In genomic region chr2:24359701-24360049, GRCh38 we compare ENCODE assay signal across 1 cellular context.
TF ChIP-seq lines count a peak whose summit lies in the region.

No MANE protein-coding gene starts in this region.

TF ChIP-seq in HepG2, 621 proteins besides CTCF, POLR2A, EP300 and RAD21 (continued from another document and continues in another):
- TF ChIP-seq ZHX2 (IDR thresholded peaks at IDR 0.05; ENCODE audit: low read depth) (no peak), ZHX2 (CRISPR knock-in tag; IDR thresholded peaks at IDR 0.05; ENCODE audit: borderline replicate concordance) (peak; percentile 8; the same call in 1 of the 2 replicates), ZNF513 (CRISPR knock-in tag; conservative IDR thresholded peaks at IDR 0.05) (no peak), ZNF740 (CRISPR knock-in tag; IDR thresholded peaks at IDR 0.05) (no peak), ATF3 (CRISPR knock-in tag; IDR thresholded peaks at IDR 0.05) (no peak), RXRA (CRISPR knock-in tag; IDR thresholded peaks at IDR 0.05) (no peak), PTBP1 (IDR thresholded peaks at IDR 0.05; ENCODE audit: low read depth, low read length, poor library complexity, severe bottlenecking) (peak; percentile 65), TSC22D2 (CRISPR knock-in tag; IDR thresholded peaks at IDR 0.05; ENCODE audit: borderline replicate concordance) (no peak), IKZF1 (IDR thresholded peaks at IDR 0.05) (no peak), ZNF224 (CRISPR knock-in tag; IDR thresholded peaks at IDR 0.05) (0 out of 2 replicates have a peak, but pooled peaks have one; percentile 37), ATF2 (CRISPR knock-in tag; IDR thresholded peaks at IDR 0.05) (no peak), ZNF883 (CRISPR knock-in tag; IDR thresholded peaks at IDR 0.05; ENCODE audit: not compliant biosample characterization) (peak; percentile 5), GATAD2A (CRISPR knock-in tag; IDR thresholded peaks at IDR 0.05) (no peak), EED (CRISPR knock-in tag; IDR thresholded peaks at IDR 0.05) (no peak), ZNF274 (CRISPR knock-in tag; IDR thresholded peaks at IDR 0.05) (no peak), NR2F6 (IDR thresholded peaks at IDR 0.05) (no peak), NR2F6 (CRISPR knock-in tag; IDR thresholded peaks at IDR 0.05) (no peak), AHDC1 (CRISPR knock-in tag; IDR thresholded peaks at IDR 0.05; ENCODE audit: borderline replicate concordance) (0 out of 2 replicates have a peak, but pooled peaks have one; percentile 27), ZNF777 (CRISPR knock-in tag; IDR thresholded peaks at IDR 0.05) (no peak), BHLHE40 (IDR thresholded peaks at IDR 0.05; ENCODE audit: low read length) (peak; percentile 66; the same call in 1 of the 2 replicates), ZBTB42 (CRISPR knock-in tag; IDR thresholded peaks at IDR 0.05) (peak; percentile 15; the same call in 1 of the 2 replicates), MYPOP (CRISPR knock-in tag; IDR thresholded peaks at IDR 0.05) (no peak), PITX1 (CRISPR knock-in tag; IDR thresholded peaks at IDR 0.05) (no peak), ZNF205 (CRISPR knock-in tag; IDR thresholded peaks at IDR 0.05) (peak; percentile 1; the same call in 1 of the 2 replicates), TOPORS (CRISPR knock-in tag; IDR thresholded peaks at IDR 0.05) (no peak), MIER2 (CRISPR knock-in tag; IDR thresholded peaks at IDR 0.05) (no peak), DRAP1 (CRISPR knock-in tag; IDR thresholded peaks at IDR 0.05) (no peak), TP53 (CRISPR knock-in tag; conservative IDR thresholded peaks at IDR 0.05) (no peak), ZNF543 (CRISPR knock-in tag; IDR thresholded peaks at IDR 0.05) (no peak), REST (IDR thresholded peaks at IDR 0.05; ENCODE audit: borderline replicate concordance in 1 of 2, low read depth in 1 of 2, low read length in 2 of 2) (no peak), ZNF496 (CRISPR knock-in tag; IDR thresholded peaks at IDR 0.05; ENCODE audit: insufficient replicate concordance) (no peak), ZNF607 (CRISPR knock-in tag; IDR thresholded peaks at IDR 0.05; ENCODE audit: borderline replicate concordance) (no peak), ZNF501 (CRISPR knock-in tag; IDR thresholded peaks at IDR 0.05) (0 out of 2 replicates have a peak, but pooled peaks have one; percentile 3), MAFG (CRISPR knock-in tag; IDR thresholded peaks at IDR 0.05) (no peak), HNRNPH1 (optimal IDR thresholded peaks at IDR 0.05; ENCODE audit: low read depth, low read length) (no peak), KDM6A (CRISPR knock-in tag; IDR thresholded peaks at IDR 0.05; ENCODE audit: low read depth) (no peak), ZNF530 (CRISPR knock-in tag; IDR thresholded peaks at IDR 0.05; ENCODE audit: low read depth) (no peak), PBX2 (CRISPR knock-in tag; IDR thresholded peaks at IDR 0.05) (no peak), SNAPC2 (CRISPR knock-in tag; IDR thresholded peaks at IDR 0.05) (0 out of 2 replicates have a peak, but pooled peaks have one; percentile 1), ZSCAN9 (CRISPR knock-in tag; IDR thresholded peaks at IDR 0.05; ENCODE audit: borderline replicate concordance) (no peak), MEIS1 (CRISPR knock-in tag; IDR thresholded peaks at IDR 0.05; ENCODE audit: borderline replicate concordance) (no peak), HMGA1 (CRISPR knock-in tag; conservative IDR thresholded peaks at IDR 0.05) (no peak)
